23 cellular contexts compared by ENCODE assay signal in genomic region chr6:77361018-77361417, GRCh38.
DNase-seq lines count a peak whose midpoint lies in the region; ATAC-seq and TF ChIP-seq lines count a peak whose summit lies in the region.
"Had no signal": no experiment of that assay in that cellular context is flagged by ENCODE, and none has a peak within 500 bp of the region (broad histone marks: within the 10 kb centered on the region; RNA-seq: fewer than 3 reads in every experiment).

No MANE protein-coding gene starts in this region.

- TF ChIP-seq RAD21 in SK-N-SH (IDR thresholded peaks at IDR 0.05; ENCODE audit: low read length): no peak

- ATAC-seq in SK-N-SH treated with all-trans-retinoic acid at 6 μM for 48 hours (no peak), HG02981 (IDR thresholded peaks at IDR 0.05; ENCODE audit: unreplicated experiment) (peak; percentile 48), PC-3 (no peak), left lobe of liver (no peak)
- ATAC-seq: activated CD8-positive, alpha-beta T cell treated with anti-CD3 and anti-CD28 coated beads for 36 hours had no signal

- no TSS peak for BruUV-seq in PC-3 (replicated peaks; lab: Mats Ljungman, UMichigan)

- no peak overlapping the region for H3K27ac ChIP-seq in SK-N-SH (ENCODE audit: low read depth in 2 of 2, low read length in 1 of 2)
- H3K27ac ChIP-seq in PC-3 (ENCODE audit: low read length): no peak overlapping the region
- H3K27ac ChIP-seq: 22Rv1, epithelial cell of prostate, tibial nerve had no signal

- no peaks in the 10 kb centered on the region for H4K20me1 ChIP-seq in SK-N-SH (ENCODE audit: insufficient read depth)
- no peaks in the 10 kb centered on the region for H4K20me1 ChIP-seq in PC-3 (ENCODE audit: low read length)

- H3K9me3 ChIP-seq in SK-N-SH (no peaks in the 10 kb centered on the region), PC-3 (ENCODE audit: low read length) (no peaks in the 10 kb centered on the region)

- TF ChIP-seq CTCF in SK-N-SH (IDR thresholded peaks at IDR 0.05) (no peak), PC-3 (conservative IDR thresholded peaks at IDR 0.05; ENCODE audit: low read depth, low read length) (no peak)

- peak overlapping the region; percentile 5; the same call in 1 of the 2 replicates for H3K4me2 ChIP-seq in SK-N-SH
- no peak overlapping the region for H3K4me2 ChIP-seq in PC-3 (ENCODE audit: low read length)

- WGBS in SK-N-SH (ENCODE audit: low lambda C conversion rate): 38% methylated on average over 1 of the region's 1 CpG

- no peaks in the 10 kb centered on the region for H3K9me2 ChIP-seq in SK-N-SH
- no peaks in the 10 kb centered on the region for H3K9me2 ChIP-seq in PC-3 (replicated peaks; ENCODE audit: low read length)

- H3K4me3 ChIP-seq in SK-N-SH (ENCODE audit: low read depth in 2 of 2, low read length in 1 of 2) (no peak overlapping the region), PC-3 (ENCODE audit: low read length) (no peak overlapping the region)
- H3K4me3 ChIP-seq: tibial nerve had no signal

- no peaks in the 10 kb centered on the region for H3K79me2 ChIP-seq in SK-N-SH (ENCODE audit: insufficient read depth)
- no peaks in the 10 kb centered on the region for H3K79me2 ChIP-seq in PC-3 (ENCODE audit: low read length)

- H3K36me3 ChIP-seq in SK-N-SH (replicated peaks in 1 of 2; ENCODE audit: control insufficient read depth in 1 of 2, insufficient read depth in 2 of 2, low read length in 1 of 2) (no peaks in the 10 kb centered on the region), PC-3 (ENCODE audit: low read depth, low read length) (no peaks in the 10 kb centered on the region)
- H3K36me3 ChIP-seq: tibial nerve had no signal

- DNase-seq in SK-N-SH (no peak), LHCN-M2 (ENCODE audit: low read depth) (peak; percentile 4), iris pigment epithelial cell (ENCODE audit: low read depth) (peak; percentile 3), PC-3 (no peak), left lobe of liver (ENCODE audit: low spot score) (no peak)
- no peak for DNase-seq in activated T-cell treated with anti-CD3 and anti-CD28 coated beads, Interleukin-2, amount 50 U/mL, for 48 hours
- DNase-seq: activated CD4-positive, alpha-beta T cell treated with anti-CD3 and anti-CD28 coated beads for 1 hour; activated CD8-positive, alpha-beta T cell treated with anti-CD3 and anti-CD28 coated beads for 36 hours; amygdala; Calu3; DND-41; effector CD8-positive, alpha-beta T cell; head of caudate nucleus; Kasumi-1; kidney glomerular epithelial cell; NCI-H1092; NCI-H187; NCI-H748 treated with DMSO at 0.1 percent for 48 hours had no signal

- CTCF ChIA-PET in SK-N-SH (lab: Yijun Ruan, JAX): interaction anchor here (0.8 kb wide), 1 partner anchor 11 kb away, joined by 3 read pairs; no protein-coding TSS in a partner anchor
- CTCF ChIA-PET in PC-3 (lab: Charles Lee): no interaction called here

- H3K9ac ChIP-seq in SK-N-SH: no peak overlapping the region
- no peak overlapping the region for H3K9ac ChIP-seq in PC-3 (ENCODE audit: low read length)

- POLR2A ChIA-PET in SK-N-SH (lab: Yijun Ruan, JAX): no interaction called here
- POLR2A ChIA-PET in PC-3 (lab: Charles Lee; ENCODE audit: unreplicated experiment): no interaction called here

- no peaks in the 10 kb centered on the region for H3F3A ChIP-seq in SK-N-SH (replicated peaks; ENCODE audit: insufficient read depth)
- no peaks in the 10 kb centered on the region for H3F3A ChIP-seq in PC-3 (ENCODE audit: low read length, unreplicated experiment)

- H3K27me3 ChIP-seq in SK-N-SH (ENCODE audit: insufficient read depth) (no peaks in the 10 kb centered on the region), PC-3 (ENCODE audit: low read length) (no peaks in the 10 kb centered on the region)
- H3K27me3 ChIP-seq: tibial nerve had no signal

- no peak for TF ChIP-seq EP300 in SK-N-SH (IDR thresholded peaks at IDR 0.05; ENCODE audit: borderline replicate concordance in 1 of 2, low read depth in 1 of 2, low read length in 1 of 2)

- H3K4me1 ChIP-seq in SK-N-SH (ENCODE audit: control insufficient read depth in 1 of 2, insufficient read depth in 2 of 2, low read depth in 1 of 2, low read length in 1 of 2) (no peaks in the 10 kb centered on the region), PC-3 (ENCODE audit: insufficient read depth, low read length) (no peaks in the 10 kb centered on the region)
- H3K4me1 ChIP-seq: tibial nerve had no signal

- intact Hi-C loops in PC-3 (cut with micrococcal nuclease): no loop called here

- no peak overlapping the region for H2AFZ ChIP-seq in SK-N-SH (ENCODE audit: low read depth)
- H2AFZ ChIP-seq in PC-3 (ENCODE audit: low read length): no peak overlapping the region

TF ChIP-seq in SK-N-SH, 30 proteins besides CTCF, POLR2A, EP300 and RAD21 (continues in another document):
- TF ChIP-seq IRF3 (IDR thresholded peaks at IDR 0.05; ENCODE audit: low read depth, low read length) (no peak), ELF1 (IDR thresholded peaks at IDR 0.05) (no peak), TCF12 (IDR thresholded peaks at IDR 0.05) (no peak), RXRA (IDR thresholded peaks at IDR 0.05; ENCODE audit: borderline replicate concordance, low read depth) (no peak), RCOR1 (IDR thresholded peaks at IDR 0.05; ENCODE audit: low read length) (no peak), TEAD4 (IDR thresholded peaks at IDR 0.05; ENCODE audit: borderline replicate concordance, insufficient read depth) (no peak), MAX (IDR thresholded peaks at IDR 0.05; ENCODE audit: low read depth) (no peak), POLR2AphosphoS5 (IDR thresholded peaks at IDR 0.05; ENCODE audit: low read depth, low read length) (no peak)

TF ChIP-seq in SK-N-SH treated with all-trans-retinoic acid at 6 μM for 48 hours, 23 proteins besides CTCF, POLR2A, EP300 and RAD21 (continues in another document):
- TF ChIP-seq OSR1 (CRISPR knock-in tag; IDR thresholded peaks at IDR 0.05) (no peak), TCF4 (CRISPR knock-in tag; IDR thresholded peaks at IDR 0.05; ENCODE audit: borderline replicate concordance) (no peak), ISL1 (CRISPR knock-in tag; IDR thresholded peaks at IDR 0.05) (no peak), GLIS3 (CRISPR knock-in tag; IDR thresholded peaks at IDR 0.05) (no peak), ZNF565 (CRISPR knock-in tag; conservative IDR thresholded peaks at IDR 0.05; ENCODE audit: low read depth) (no peak), CSDC2 (CRISPR knock-in tag; IDR thresholded peaks at IDR 0.05) (no peak), ZNF8 (CRISPR knock-in tag; IDR thresholded peaks at IDR 0.05) (no peak), RARB (CRISPR knock-in tag; IDR thresholded peaks at IDR 0.05) (no peak), TSHZ2 (CRISPR knock-in tag; IDR thresholded peaks at IDR 0.05) (no peak), CREB5 (CRISPR knock-in tag; IDR thresholded peaks at IDR 0.05; ENCODE audit: low read depth) (no peak), ARNTL (CRISPR knock-in tag; IDR thresholded peaks at IDR 0.05; ENCODE audit: borderline replicate concordance, low read depth) (no peak), ZFP3 (CRISPR knock-in tag; IDR thresholded peaks at IDR 0.05) (no peak), PATZ1 (CRISPR knock-in tag; IDR thresholded peaks at IDR 0.05; ENCODE audit: borderline replicate concordance) (no peak), TOX (CRISPR knock-in tag; IDR thresholded peaks at IDR 0.05; ENCODE audit: borderline replicate concordance) (no peak)

Comparison
In these comparisons a context has a peak if more than half of its experiments do, and no peak if none do; other contexts are left out.
1. DNase-seq: peak in LHCN-M2 (single experiment) and iris pigment epithelial cell (single experiment); none in SK-N-SH (single experiment), activated T-cell treated with anti-CD3 and anti-CD28 coated beads, Interleukin-2, amount 50 U/mL, for 48 hours (0 of 2), PC-3 (single experiment) and left lobe of liver (single experiment).